17 cellular contexts compared by ENCODE assay signal in genomic region chr17:58224315-58224714, GRCh38. TPM values are rescaled to one million over a fixed set of nuclear protein-coding genes. Genes with fewer than 3 reads are reported as not detected.
A peak's percentile ranks its signal among the peaks of the same experiment; 100 is the strongest.
DNase-seq lines count a peak whose midpoint lies in the region; FAIRE-seq and TF ChIP-seq lines count a peak whose summit lies in the region.
"Had no signal": no experiment of that assay in that cellular context is flagged by ENCODE, and none has a peak within 500 bp of the region (broad histone marks: within the 10 kb centered on the region; RNA-seq: fewer than 3 reads in every experiment).

No MANE protein-coding gene starts in this region.

- FAIRE-seq in astrocyte (lab: Jason Lieb, UNC): no peak
- FAIRE-seq: kidney had no signal

- no peaks in the 10 kb centered on the region for H4K20me1 ChIP-seq in astrocyte (ENCODE audit: insufficient read depth, low read length)

- DNase-seq in EL (peak; percentile 78), Kasumi-1 (lab: John Stamatoyannopoulos, UW) (peak; percentile 33 to 47), astrocyte (ENCODE audit: low read depth) (peak; percentile 80), NCI-H146 treated with DMSO at 0.1 percent for 48 hours (lab: John Stamatoyannopoulos, UW; ENCODE audit: unreplicated experiment) (no peak), anterior cingulate cortex (lab: John Stamatoyannopoulos, UW) (no peak)
- DNase-seq in stimulated activated CD4-positive, alpha-beta T cell treated with anti-CD3 and anti-CD28 coated beads, Interleukin-2, amount 100 ng/mL, for 24 hours: no peak
- DNase-seq: activated CD4-positive, alpha-beta T cell treated with anti-CD3 and anti-CD28 coated beads for 48 hours; amygdala; DND-41; H9; kidney; NCI-H1694 treated with DMSO at 0.1 percent for 48 hours; nucleus accumbens; upper lobe of right lung had no signal

- H3K9me3 Mint-ChIP-seq in astrocyte (ENCODE audit: unreplicated experiment): no peaks in the 10 kb centered on the region
- H3K9me3 Mint-ChIP-seq: H9 had no signal

- H3K9me3 ChIP-seq in astrocyte (ENCODE audit: insufficient read depth, low read depth, low read length) (no peaks in the 10 kb centered on the region), mesodermal cell (ENCODE audit: control insufficient read depth, low read length) (no peaks in the 10 kb centered on the region)
- H3K9me3 ChIP-seq: upper lobe of right lung had no signal

- peaks cover 9% of the 10 kb centered on the region for H3K4me1 Mint-ChIP-seq in astrocyte (ENCODE audit: low read depth, unreplicated experiment)

- no peaks in the 10 kb centered on the region for H3K79me2 ChIP-seq in astrocyte (ENCODE audit: insufficient read depth, low read length)

- H3K36me3 ChIP-seq in astrocyte (ENCODE audit: insufficient read depth, low read length) (no peaks in the 10 kb centered on the region), mesodermal cell (ENCODE audit: control insufficient read depth, insufficient read depth, low read length) (no peaks in the 10 kb centered on the region)
- H3K36me3 ChIP-seq: upper lobe of right lung had no signal

- H3K36me3 Mint-ChIP-seq in astrocyte (ENCODE audit: low read depth, unreplicated experiment): no peaks in the 10 kb centered on the region

- peak overlapping the region; percentile 68 for H3K27ac ChIP-seq in astrocyte (ENCODE audit: low read depth, low read length)
- peak overlapping the region; percentile 36 for H3K27ac ChIP-seq in mesodermal cell (ENCODE audit: low read depth, low read length, severe bottlenecking)
- H3K27ac ChIP-seq: upper lobe of right lung had no signal

- no peak for TF ChIP-seq CTCF in astrocyte (IDR thresholded peaks at IDR 0.05; ENCODE audit: insufficient read depth, low read depth, low read length)

- peak overlapping the region; percentile 66 for H3K4me3 Mint-ChIP-seq in astrocyte (ENCODE audit: unreplicated experiment)
- H3K4me3 Mint-ChIP-seq: H9 had no signal

- peak overlapping the region; percentile 40 for H3K9ac ChIP-seq in astrocyte (ENCODE audit: low read length)

- peak overlapping the region; percentile 97 for H3K27ac Mint-ChIP-seq in astrocyte (ENCODE audit: unreplicated experiment)
- H3K27ac Mint-ChIP-seq: H9 had no signal

- peak overlapping the region; percentile 69 for H3K4me2 ChIP-seq in astrocyte (ENCODE audit: low read length)

- H3K4me3 ChIP-seq in astrocyte (ENCODE audit: insufficient read depth, low read depth, low read length) (no peak overlapping the region), mesodermal cell (ENCODE audit: extremely low read depth, insufficient read depth, low read length, poor library complexity, severe bottlenecking) (no peak overlapping the region)
- H3K4me3 ChIP-seq: upper lobe of right lung had no signal

- 50 to 63% methylated on average over 1 of the region's 1 CpG for WGBS in mesodermal cell (ENCODE audit: insufficient coverage in 2 of 2), 2 experiments

- H3K27me3 ChIP-seq in astrocyte (ENCODE audit: insufficient read depth, low read length): no peaks in the 10 kb centered on the region
- H3K27me3 ChIP-seq: upper lobe of right lung had no signal

- no peak overlapping the region for H2AFZ ChIP-seq in astrocyte (ENCODE audit: low read depth, low read length)

- H3K4me1 ChIP-seq in astrocyte (ENCODE audit: insufficient read depth, low read length): peaks cover 13% of the 10 kb centered on the region
- peaks cover 24% of the 10 kb centered on the region for H3K4me1 ChIP-seq in mesodermal cell (ENCODE audit: control insufficient read depth, insufficient read depth, low read length, poor library complexity, severe bottlenecking)

- no peaks in the 10 kb centered on the region for H3K27me3 Mint-ChIP-seq in astrocyte (ENCODE audit: low read depth, unreplicated experiment)

RNA-seq across cellular contexts. Expression of gene MKS1, which starts 5.3 kb away (rescaled TPM):
- total RNA-seq in astrocyte: 12.0 and 12.7 TPM in 2 replicates
- 22.7 TPM for polyA plus RNA-seq in mesodermal cell (2013, experiment 1 of 2)
- 20.5 TPM for polyA plus RNA-seq in mesodermal cell (2013, experiment 2 of 2)

RNA-seq across cellular contexts. Expression of gene LPO, which starts 14.1 kb away (rescaled TPM):
- not detected in 2 replicates for total RNA-seq in astrocyte
- not detected for polyA plus RNA-seq in mesodermal cell (2013, experiment 1 of 2)
- polyA plus RNA-seq in mesodermal cell (2013, experiment 2 of 2): not detected
- total RNA-seq: epithelial cell of proximal tubule, kidney, Right ventricle myocardium inferior, upper lobe of right lung had no signal

RNA-seq across cellular contexts. Expression of gene EPX, which starts 31.8 kb away (rescaled TPM):
- total RNA-seq in astrocyte: not detected in 2 replicates
- not detected for polyA plus RNA-seq in mesodermal cell (2013, experiment 1 of 2)
- not detected for polyA plus RNA-seq in mesodermal cell (2013, experiment 2 of 2)
- total RNA-seq: epithelial cell of proximal tubule, H9, Right ventricle myocardium inferior, upper lobe of right lung had no signal

RNA-seq across cellular contexts. Expression of gene MPO, which starts 56.4 kb away (rescaled TPM):
- not detected in 2 replicates for total RNA-seq in astrocyte
- not detected for polyA plus RNA-seq in mesodermal cell (2013, experiment 1 of 2)
- polyA plus RNA-seq in mesodermal cell (2013, experiment 2 of 2): not detected
- total RNA-seq: epithelial cell of proximal tubule, H9 had no signal

RNA-seq across cellular contexts. Expression of gene OR4D2, which starts 57.5 kb away (rescaled TPM):
- total RNA-seq in astrocyte: not detected in 2 replicates
- polyA plus RNA-seq in mesodermal cell (2013, experiment 1 of 2): not detected
- not detected for polyA plus RNA-seq in mesodermal cell (2013, experiment 2 of 2)
- total RNA-seq: epithelial cell of proximal tubule, H9, kidney, Right ventricle myocardium inferior, upper lobe of right lung had no signal

Comparison
In these comparisons a context has a peak if more than half of its experiments do, and no peak if none do; other contexts are left out.
1. DNase-seq: peak in EL (single experiment), Kasumi-1 (2 of 2) and astrocyte (single experiment); none in NCI-H146 treated with DMSO at 0.1 percent for 48 hours (single experiment), stimulated activated CD4-positive, alpha-beta T cell treated with anti-CD3 and anti-CD28 coated beads, Interleukin-2, amount 100 ng/mL, for 24 hours (0 of 2) and anterior cingulate cortex (0 of 58).